Comparison of ENCODE assay signal across 16 cellular contexts in the genomic region with DNA sequence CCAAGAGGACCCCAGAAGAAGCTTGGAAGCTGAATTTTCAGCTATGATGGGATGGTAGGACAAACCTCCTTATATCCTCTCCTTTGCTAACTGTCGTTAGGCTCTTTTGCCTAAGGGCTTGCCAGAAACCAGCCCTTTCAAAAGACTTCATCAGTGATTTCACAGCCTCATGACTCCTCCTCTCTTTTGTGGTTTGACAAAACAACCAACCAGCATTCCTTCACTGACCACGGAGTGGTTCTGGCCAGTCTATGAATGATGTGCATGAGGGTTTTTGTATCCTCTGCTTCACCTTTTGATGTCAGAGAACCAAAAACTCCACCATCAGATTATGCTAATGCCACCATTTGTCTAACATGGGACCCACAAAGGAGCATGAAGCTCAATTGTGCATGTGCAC.
DNase-seq lines count a peak whose midpoint lies in the region; ATAC-seq, FAIRE-seq and TF ChIP-seq lines count a peak whose summit lies in the region.
"Had no signal": no experiment of that assay in that cellular context is flagged by ENCODE, and none has a peak within 500 bp of the region (broad histone marks: within the 10 kb centered on the region; RNA-seq: fewer than 3 reads in every experiment).

No MANE protein-coding gene starts in this region.

- H3K27me3 ChIP-seq in MM.1S (replicated peaks; ENCODE audit: insufficient read depth, low read length): no peaks in the 10 kb centered on the region
- H3K27me3 ChIP-seq in kidney epithelial cell (ENCODE audit: control insufficient read depth, insufficient read depth, low read length): no peaks in the 10 kb centered on the region
- H3K27me3 ChIP-seq: ascending aorta had no signal

- H3K4me3 ChIP-seq in MM.1S (ENCODE audit: low read length) (no peak overlapping the region), astrocyte of the spinal cord (ENCODE audit: low read depth, low read length) (no peak overlapping the region), kidney epithelial cell (ENCODE audit: low read depth, low read length) (no peak overlapping the region)
- H3K4me3 ChIP-seq: ascending aorta, psoas muscle had no signal

- TF ChIP-seq POLR2A in H54 (IDR thresholded peaks at IDR 0.05; ENCODE audit: low read depth, low read length): no peak

- H2AFZ ChIP-seq in MM.1S (ENCODE audit: low read length): no peak overlapping the region

- no peak overlapping the region for H3K9ac ChIP-seq in MM.1S (ENCODE audit: low read length)

- H3K4me2 ChIP-seq in MM.1S (ENCODE audit: low read depth, low read length): no peak overlapping the region

- no peaks in the 10 kb centered on the region for H3K9me2 ChIP-seq in MM.1S (replicated peaks; ENCODE audit: insufficient read depth, low read length)

- intact Hi-C loops in Right ventricle myocardium inferior (cut with DNase I): no loop called here

- no peak for ATAC-seq in Right ventricle myocardium inferior
- ATAC-seq: Panc1, psoas muscle had no signal

- H3F3A ChIP-seq in MM.1S (ENCODE audit: insufficient read depth, low read length): no peaks in the 10 kb centered on the region

- H3K79me2 ChIP-seq in MM.1S (ENCODE audit: low read length): no peaks in the 10 kb centered on the region

- FAIRE-seq in H54 (lab: Jason Lieb, UNC): no peak

- DNase-seq in EL: peak; percentile 35
- peak; percentile 58 for DNase-seq in MM.1S
- DNase-seq in astrocyte of the spinal cord (ENCODE audit: low read depth, low spot score): peak; percentile 65
- DNase-seq in kidney epithelial cell (ENCODE audit: low read depth): peak; percentile 54
- no peak for DNase-seq in NCI-H1694 treated with DMSO at 0.1 percent for 48 hours (lab: John Stamatoyannopoulos, UW)
- no peak for DNase-seq in hepatic stellate cell (ENCODE audit: low spot score)
- no peak for DNase-seq in Right ventricle myocardium inferior (ENCODE audit: missing footprints)
- no peak for DNase-seq in H54 (ENCODE audit: insufficient read length, low spot score)
- DNase-seq: activated effector memory CD4-positive, alpha-beta T cell treated with Interleukin-2 at 50 U/mL for 16 hours; DMS 273 treated with DMSO at 0.1 percent for 48 hours; NCI-H187 treated with DMSO at 0.1 percent for 48 hours; NCI-H510A; nephron progenitor cell; psoas muscle had no signal

- H3K27ac ChIP-seq in MM.1S (ENCODE audit: low read length): no peak overlapping the region
- H3K27ac ChIP-seq: ascending aorta, psoas muscle had no signal

- H4K20me1 ChIP-seq in MM.1S (ENCODE audit: insufficient read depth, low read length): no peaks in the 10 kb centered on the region

- no peak for TF ChIP-seq CTCF in MM.1S (IDR thresholded peaks at IDR 0.05; ENCODE audit: low read length)
- no peak for TF ChIP-seq CTCF in astrocyte of the spinal cord (IDR thresholded peaks at IDR 0.05; ENCODE audit: low read depth, low read length)
- no peak for TF ChIP-seq CTCF in kidney epithelial cell (IDR thresholded peaks at IDR 0.05; ENCODE audit: insufficient read depth, low read length, poor library complexity, severe bottlenecking)

- H3K36me3 ChIP-seq in MM.1S (replicated peaks; ENCODE audit: insufficient read depth, low read length) (no peaks in the 10 kb centered on the region), kidney epithelial cell (ENCODE audit: control insufficient read depth, insufficient read depth, low read length) (no peaks in the 10 kb centered on the region)
- H3K36me3 ChIP-seq: ascending aorta had no signal

- H3K4me1 ChIP-seq in MM.1S (ENCODE audit: low read length): no peaks in the 10 kb centered on the region
- H3K4me1 ChIP-seq: ascending aorta, psoas muscle had no signal

- no peaks in the 10 kb centered on the region for H3K9me3 ChIP-seq in MM.1S (replicated peaks; ENCODE audit: insufficient read depth, low read length)
- H3K9me3 ChIP-seq: psoas muscle had no signal

- in situ Hi-C loops in astrocyte of the spinal cord (cut with HindIII; ENCODE audit: low sequenced_read_pairs): no loop called here

Comparison
In these comparisons a context has a peak if more than half of its experiments do, and no peak if none do; other contexts are left out.
1. DNase-seq: peak in EL (single experiment), MM.1S (single experiment), astrocyte of the spinal cord (single experiment) and kidney epithelial cell (single experiment); none in NCI-H1694 treated with DMSO at 0.1 percent for 48 hours (single experiment), hepatic stellate cell (single experiment), Right ventricle myocardium inferior (single experiment) and H54 (single experiment).